ENCODE assay signal across 8 cellular contexts in the genomic region with DNA sequence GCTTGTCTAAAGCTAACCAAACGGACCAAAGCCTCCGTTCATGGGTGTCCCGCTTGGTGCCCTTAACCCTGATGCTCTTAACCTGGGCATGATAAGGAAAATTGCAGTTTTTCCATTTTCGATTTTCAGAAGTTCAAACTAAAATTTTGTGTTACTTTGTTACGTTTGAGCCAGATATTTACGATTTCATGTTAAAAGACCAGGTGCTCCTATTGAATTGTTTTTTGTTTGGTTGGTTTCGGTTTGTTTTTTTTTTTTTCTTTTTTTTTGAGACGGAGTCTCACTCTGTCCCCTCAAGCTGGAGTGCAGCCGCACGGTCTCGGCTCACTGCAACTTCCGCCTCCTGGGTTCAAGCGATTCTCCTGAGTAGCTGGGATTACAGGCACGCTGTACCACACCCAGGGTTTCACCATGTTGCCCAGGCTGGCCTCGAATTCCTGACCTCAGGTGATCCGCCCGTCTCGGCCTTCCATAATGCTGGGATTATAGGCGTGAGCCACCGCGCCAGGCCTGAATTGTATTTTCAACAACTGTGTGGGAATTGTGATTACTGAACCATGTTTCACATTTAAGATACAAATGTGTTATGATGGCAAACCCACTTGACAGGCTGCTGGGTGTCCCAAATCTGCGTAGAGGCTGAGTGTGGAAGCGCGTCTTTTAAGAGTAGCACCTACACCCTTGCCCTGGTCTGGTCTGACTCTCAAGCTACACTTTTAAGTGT. TPM values are rescaled to one million over a fixed set of nuclear protein-coding genes. Genes with fewer than 3 reads are reported as not detected.
DNase-seq lines count a peak whose midpoint lies in the region; ATAC-seq and TF ChIP-seq lines count a peak whose summit lies in the region.

No MANE protein-coding gene starts in this region.

- H3K4me1 Mint-ChIP-seq in activated CD8-positive, alpha-beta memory T cell treated with anti-CD3 and anti-CD28 coated beads, Interleukin-2, amount 10 ng/mL, durations not matched to agents 7 days and 5 days, result peaks cover 45% of the 10 kb centered on the region
- H3K4me1 Mint-ChIP-seq in activated naive CD8-positive, alpha-beta T cell treated with anti-CD3 and anti-CD28 coated beads, Interleukin-2, amount 50 U/mL, for 24 hours, result peaks cover 37% of the 10 kb centered on the region

- H3K27ac Mint-ChIP-seq in activated CD8-positive, alpha-beta memory T cell treated with anti-CD3 and anti-CD28 coated beads, Interleukin-2, amount 10 ng/mL, durations not matched to agents 7 days and 5 days, result peak overlapping the region; percentile 93
- H3K27ac Mint-ChIP-seq in activated naive CD8-positive, alpha-beta T cell treated with anti-CD3 and anti-CD28 coated beads, Interleukin-2, amount 50 U/mL, for 24 hours, result peak overlapping the region; percentile 90

- H3K27me3 ChIP-seq in tibial artery, result no peaks in the 10 kb centered on the region

- no peaks in the 10 kb centered on the region for H3K27me3 Mint-ChIP-seq in activated CD8-positive, alpha-beta memory T cell treated with anti-CD3 and anti-CD28 coated beads, Interleukin-2, amount 10 ng/mL, durations not matched to agents 7 days and 5 days
- peaks cover 1% of the 10 kb centered on the region for H3K27me3 Mint-ChIP-seq in activated naive CD8-positive, alpha-beta T cell treated with anti-CD3 and anti-CD28 coated beads, Interleukin-2, amount 50 U/mL, for 24 hours

- peak overlapping the region; percentile 67 to 80 for H3K4me3 ChIP-seq in tibial artery

- intact Hi-C loops in tibial artery (cut with DNase I; ENCODE audit: low total_unique reads), result loop anchor here (10.0 kb wide), 1 partner anchor 101 kb away; the partner anchor contains the start of genes CLDN25 and ZW10

- H3K4me3 Mint-ChIP-seq in activated CD8-positive, alpha-beta memory T cell treated with anti-CD3 and anti-CD28 coated beads, Interleukin-2, amount 10 ng/mL, durations not matched to agents 7 days and 5 days, result peak overlapping the region; percentile 88
- peak overlapping the region; percentile 90 for H3K4me3 Mint-ChIP-seq in activated naive CD8-positive, alpha-beta T cell treated with anti-CD3 and anti-CD28 coated beads, Interleukin-2, amount 50 U/mL, for 24 hours

- TF ChIP-seq CTCF in tibial artery (IDR thresholded peaks at IDR 0.05), result no peak

- no peak for DNase-seq in activated CD8-positive, alpha-beta memory T cell treated with anti-CD3 and anti-CD28 coated beads, Interleukin-2, amount 10 ng/mL, durations not matched to agents 7 days and 5 days
- no peak for DNase-seq in activated CD8-positive, alpha-beta memory T cell treated with anti-CD3 and anti-CD28 coated beads, Interleukin-2, amount 50 U/mL, for 48 hours
- no peak for DNase-seq in activated naive CD8-positive, alpha-beta T cell treated with anti-CD3 and anti-CD28 coated beads, Interleukin-2, amount 50 U/mL, for 24 hours
- DNase-seq in left kidney (ENCODE audit: low read depth, low spot score), result peak; percentile 47
- no peak for DNase-seq in tibial artery
- no peak for DNase-seq in SHP77 treated with DMSO at 0.1 percent for 48 hours (lab: John Stamatoyannopoulos, UW)

- no peaks in the 10 kb centered on the region for H3K36me3 ChIP-seq in tibial artery

- peak overlapping the region; percentile 89 to 92 for H3K27ac ChIP-seq in tibial artery

- H3K36me3 Mint-ChIP-seq in activated CD8-positive, alpha-beta memory T cell treated with anti-CD3 and anti-CD28 coated beads, Interleukin-2, amount 10 ng/mL, durations not matched to agents 7 days and 5 days, result peaks cover 23% of the 10 kb centered on the region
- H3K36me3 Mint-ChIP-seq in activated naive CD8-positive, alpha-beta T cell treated with anti-CD3 and anti-CD28 coated beads, Interleukin-2, amount 50 U/mL, for 24 hours (ENCODE audit: low read depth), result no peaks in the 10 kb centered on the region

- no peaks in the 10 kb centered on the region for H3K9me3 ChIP-seq in tibial artery

- CTCF ChIA-PET in activated CD8-positive, alpha-beta memory T cell treated with anti-CD3 and anti-CD28 coated beads, Interleukin-2, amount 10 ng/mL, durations not matched to agents 7 days and 5 days (lab: Charles Lee), result interaction anchor here (0.7 to 1.3 kb wide), 5 partner anchors 11 to 386 kb away, joined by 3 to 4 read pairs (median 4); no protein-coding TSS in a partner anchor

- no peaks in the 10 kb centered on the region for H3K9me3 Mint-ChIP-seq in activated CD8-positive, alpha-beta memory T cell treated with anti-CD3 and anti-CD28 coated beads, Interleukin-2, amount 10 ng/mL, durations not matched to agents 7 days and 5 days (ENCODE audit: low read depth)
- peaks cover 4% of the 10 kb centered on the region for H3K9me3 Mint-ChIP-seq in activated naive CD8-positive, alpha-beta T cell treated with anti-CD3 and anti-CD28 coated beads, Interleukin-2, amount 50 U/mL, for 24 hours

- peak; percentile 1 for ATAC-seq in activated CD8-positive, alpha-beta memory T cell treated with anti-CD3 and anti-CD28 coated beads, Interleukin-2, amount 10 ng/mL, durations not matched to agents 7 days and 5 days
- ATAC-seq in activated naive CD8-positive, alpha-beta T cell treated with anti-CD3 and anti-CD28 coated beads, Interleukin-2, amount 50 U/mL, for 24 hours, result no peak
- no peak for ATAC-seq in GM21576 (IDR thresholded peaks at IDR 0.05; ENCODE audit: unreplicated experiment)
- ATAC-seq in GM19395 (IDR thresholded peaks at IDR 0.05; ENCODE audit: unreplicated experiment), result no peak

- peaks cover 0 to 34% (median 13%) of the 10 kb centered on the region in 4 donors for H3K4me1 ChIP-seq in tibial artery

RNA-seq across cellular contexts. Expression of gene USP28, which starts 0.9 kb away (rescaled TPM):
- total RNA-seq in activated CD8-positive, alpha-beta memory T cell treated with anti-CD3 and anti-CD28 coated beads, Interleukin-2, amount 10 ng/mL, durations not matched to agents 7 days and 5 days, result 10 to 100 TPM; 50.5 to 65.1 TPM

RNA-seq across cellular contexts. Expression of gene HTR3B, which starts 28.4 kb away (rescaled TPM):
- total RNA-seq in activated CD8-positive, alpha-beta memory T cell treated with anti-CD3 and anti-CD28 coated beads, Interleukin-2, amount 10 ng/mL, durations not matched to agents 7 days and 5 days, result not detected
